ENCODE assay signal across 15 cellular contexts in the genomic region with DNA sequence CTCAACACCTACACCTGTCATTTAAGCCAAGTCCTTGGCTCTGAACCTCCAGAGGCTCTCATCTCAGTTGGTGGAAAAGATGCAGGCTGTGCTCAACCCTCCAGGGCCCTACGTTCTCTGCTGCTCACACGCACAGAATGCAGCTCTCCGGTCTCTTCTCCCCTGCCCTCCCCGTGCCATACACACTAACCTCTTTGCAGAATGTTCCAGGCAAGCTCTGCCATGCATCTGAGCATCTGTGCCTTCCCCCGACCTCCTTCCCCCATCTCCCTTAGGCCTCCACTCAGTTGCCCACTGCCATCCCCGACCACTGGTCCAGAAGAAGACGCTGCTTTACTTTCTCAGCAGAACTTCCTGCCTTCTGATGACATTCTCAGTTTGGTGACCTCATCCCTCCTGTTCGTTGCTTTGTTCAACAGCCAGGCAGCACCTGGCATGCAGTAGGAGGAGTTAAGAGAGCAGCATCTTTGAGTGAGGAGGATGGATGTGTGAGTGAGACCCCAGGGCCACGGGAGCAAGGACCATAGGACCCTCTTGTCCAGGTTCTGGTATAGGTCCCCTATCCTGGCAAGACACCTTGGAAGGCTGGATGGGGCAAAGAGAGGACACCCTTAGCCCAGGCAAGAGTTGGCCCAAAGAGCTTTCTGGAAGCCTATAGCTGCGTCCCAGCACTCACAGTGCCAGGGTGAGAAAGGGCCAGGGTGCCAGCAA.
"Had no signal": no experiment of that assay in that cellular context is flagged by ENCODE, and none has a peak within 500 bp of the region (broad histone marks: within the 10 kb centered on the region; RNA-seq: fewer than 3 reads in every experiment).

No MANE protein-coding gene starts in this region.

- H3K36me3 ChIP-seq: gastroesophageal sphincter, ovary had no signal

- H3K4me1 ChIP-seq: gastroesophageal sphincter, testis had no signal

- H3K4me3 Mint-ChIP-seq: activated CD4-positive, alpha-beta memory T cell treated with anti-CD3 and anti-CD28 coated beads, Interleukin-2, amount 10 ng/mL, durations not matched to agents 7 days and 5 days; stimulated activated naive CD8-positive, alpha-beta T cell treated with anti-CD3 and anti-CD28 coated beads, Interleukin-15, Interleukin-2, amounts not matched to agents 100 ng/mL and 50 ng/mL, for 24 hours; T-helper 2 cell treated with Interferon-gamma antibody and Interleukin-4, amounts not matched to agents 5 μg/mL and 100 μg/mL, for 36 hours had no signal

- H3K27me3 Mint-ChIP-seq: activated CD4-positive, alpha-beta memory T cell treated with anti-CD3 and anti-CD28 coated beads, Interleukin-2, amount 10 ng/mL, durations not matched to agents 7 days and 5 days; stimulated activated naive CD8-positive, alpha-beta T cell treated with anti-CD3 and anti-CD28 coated beads, Interleukin-15, Interleukin-2, amounts not matched to agents 100 ng/mL and 50 ng/mL, for 24 hours had no signal

- H3K27me3 ChIP-seq: ovary, testis had no signal

- H3K27ac ChIP-seq: gastroesophageal sphincter, ovary, testis had no signal

- H3K4me1 Mint-ChIP-seq: activated CD4-positive, alpha-beta memory T cell treated with anti-CD3 and anti-CD28 coated beads, Interleukin-2, amount 10 ng/mL, durations not matched to agents 7 days and 5 days had no signal

- DNase-seq: activated CD4-positive, alpha-beta T cell treated with anti-CD3 and anti-CD28 coated beads for 1 hour; activated CD8-positive, alpha-beta memory T cell treated with anti-CD3 and anti-CD28 coated beads, Interleukin-2, amount 50 U/mL, for 48 hours; activated naive CD4-positive, alpha-beta T cell; caudate nucleus; cortex of kidney; effector memory CD4-positive, alpha-beta T cell; kidney; left ventricle myocardium superior; stimulated activated CD4-positive, alpha-beta T cell treated with anti-CD3 and anti-CD28 coated beads, Interleukin-4, amount 100 ng/mL, for 24 hours had no signal

- H3K27ac Mint-ChIP-seq: activated CD4-positive, alpha-beta memory T cell treated with anti-CD3 and anti-CD28 coated beads, Interleukin-2, amount 10 ng/mL, durations not matched to agents 7 days and 5 days; stimulated activated naive CD8-positive, alpha-beta T cell treated with anti-CD3 and anti-CD28 coated beads, Interleukin-15, Interleukin-2, amounts not matched to agents 100 ng/mL and 50 ng/mL, for 24 hours; T-helper 2 cell treated with Interferon-gamma antibody and Interleukin-4, amounts not matched to agents 5 μg/mL and 100 μg/mL, for 36 hours had no signal

- H3K9me3 Mint-ChIP-seq: activated CD4-positive, alpha-beta memory T cell treated with anti-CD3 and anti-CD28 coated beads, Interleukin-2, amount 10 ng/mL, durations not matched to agents 7 days and 5 days; stimulated activated naive CD8-positive, alpha-beta T cell treated with anti-CD3 and anti-CD28 coated beads, Interleukin-15, Interleukin-2, amounts not matched to agents 100 ng/mL and 50 ng/mL, for 24 hours; T-helper 2 cell treated with Interferon-gamma antibody and Interleukin-4, amounts not matched to agents 5 μg/mL and 100 μg/mL, for 36 hours had no signal

- H3K4me3 ChIP-seq: gastroesophageal sphincter, ovary, testis had no signal

- H3K9me3 ChIP-seq: gastroesophageal sphincter, ovary, testis had no signal
